ENCODE assay signal across 1 cellular context in the genomic region with DNA sequence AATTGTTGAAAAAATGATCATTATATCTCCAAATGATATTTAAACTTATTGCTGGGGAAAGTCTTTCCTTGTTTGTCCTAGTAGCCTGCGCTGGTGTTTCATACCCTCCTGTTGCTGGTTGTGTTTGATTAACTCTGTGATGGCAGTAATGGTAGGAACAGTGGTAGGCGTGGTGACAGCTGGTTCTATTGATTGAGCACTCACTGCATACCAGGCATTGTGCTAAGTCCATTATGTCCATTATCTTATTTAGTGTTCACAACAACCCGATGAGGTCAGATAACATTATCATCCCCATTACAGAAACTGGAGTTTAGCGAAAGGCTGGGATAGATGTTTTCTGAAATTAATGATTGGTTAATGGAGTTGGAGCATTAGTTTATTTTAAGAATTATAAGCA.
A peak's percentile ranks its signal among the peaks of the same experiment; 100 is the strongest.
TF ChIP-seq lines count a peak whose summit lies in the region.

No MANE protein-coding gene starts in this region.

TF ChIP-seq in HepG2, 621 proteins besides CTCF, POLR2A, EP300 and RAD21 (continued from another document):
- TF ChIP-seq, protein P1, sequence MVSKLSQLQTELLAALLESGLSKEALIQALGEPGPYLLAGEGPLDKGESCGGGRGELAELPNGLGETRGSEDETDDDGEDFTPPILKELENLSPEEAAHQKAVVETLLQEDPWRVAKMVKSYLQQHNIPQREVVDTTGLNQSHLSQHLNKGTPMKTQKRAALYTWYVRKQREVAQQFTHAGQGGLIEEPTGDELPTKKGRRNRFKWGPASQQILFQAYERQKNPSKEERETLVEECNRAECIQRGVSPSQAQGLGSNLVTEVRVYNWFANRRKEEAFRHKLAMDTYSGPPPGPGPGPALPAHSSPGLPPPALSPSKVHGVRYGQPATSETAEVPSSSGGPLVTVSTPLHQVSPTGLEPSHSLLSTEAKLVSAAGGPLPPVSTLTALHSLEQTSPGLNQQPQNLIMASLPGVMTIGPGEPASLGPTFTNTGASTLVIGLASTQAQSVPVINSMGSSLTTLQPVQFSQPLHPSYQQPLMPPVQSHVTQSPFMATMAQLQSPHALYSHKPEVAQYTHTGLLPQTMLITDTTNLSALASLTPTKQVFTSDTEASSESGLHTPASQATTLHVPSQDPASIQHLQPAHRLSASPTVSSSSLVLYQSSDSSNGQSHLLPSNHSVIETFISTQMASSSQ (IDR thresholded peaks at IDR 0.05; ENCODE audit: low read depth): no peak
- TF ChIP-seq, protein P1 (CRISPR knock-in tag; IDR thresholded peaks at IDR 0.05; ENCODE audit: borderline replicate concordance): no peak
- TF ChIP-seq SOX13 (IDR thresholded peaks at IDR 0.05) (no peak), SOX13 (CRISPR knock-in tag; conservative IDR thresholded peaks at IDR 0.05 in 1 of 2, IDR thresholded peaks at IDR 0.05 in 1 of 2) (peak in 1 of 2 experiments; percentile 36; a peak in 1 of 4 replicates), TEAD3 (CRISPR knock-in tag; optimal IDR thresholded peaks at IDR 0.05; ENCODE audit: borderline replicate concordance) (peak; percentile 39), SIN3A (IDR thresholded peaks at IDR 0.05; ENCODE audit: borderline replicate concordance, low read depth, low read length) (no peak), MATR3 (CRISPR knock-in tag; IDR thresholded peaks at IDR 0.05) (no peak), ZNF256 (CRISPR knock-in tag; conservative IDR thresholded peaks at IDR 0.05) (no peak), ZNF614 (CRISPR knock-in tag; IDR thresholded peaks at IDR 0.05; ENCODE audit: borderline replicate concordance) (no peak), SP5 (CRISPR knock-in tag; IDR thresholded peaks at IDR 0.05; ENCODE audit: borderline replicate concordance, low read depth) (no peak), ZNF350 (CRISPR knock-in tag; IDR thresholded peaks at IDR 0.05; ENCODE audit: borderline replicate concordance, low read depth) (no peak), ZFX (CRISPR knock-in tag; IDR thresholded peaks at IDR 0.05; ENCODE audit: low read depth) (no peak), ONECUT2 (CRISPR knock-in tag; IDR thresholded peaks at IDR 0.05) (no peak), ZNF12 (CRISPR knock-in tag; IDR thresholded peaks at IDR 0.05) (no peak), SP4 (CRISPR knock-in tag; IDR thresholded peaks at IDR 0.05) (no peak), ZNF652 (CRISPR knock-in tag; IDR thresholded peaks at IDR 0.05; ENCODE audit: borderline replicate concordance, low read depth) (peak; percentile 20; the same call in 1 of the 2 replicates), ZKSCAN8 (CRISPR knock-in tag; IDR thresholded peaks at IDR 0.05; ENCODE audit: borderline replicate concordance) (0 out of 2 replicates have a peak, but pooled peaks have one; percentile 24), ZNF317 (CRISPR knock-in tag; IDR thresholded peaks at IDR 0.05) (no peak), ZNF431 (CRISPR knock-in tag; IDR thresholded peaks at IDR 0.05; ENCODE audit: borderline replicate concordance, low read depth) (no peak), RBM39 (IDR thresholded peaks at IDR 0.05; ENCODE audit: low read depth, low read length, poor library complexity, severe bottlenecking) (no peak), SMAD3 (CRISPR knock-in tag; IDR thresholded peaks at IDR 0.05) (no peak)
- TF ChIP-seq, protein P2, sequence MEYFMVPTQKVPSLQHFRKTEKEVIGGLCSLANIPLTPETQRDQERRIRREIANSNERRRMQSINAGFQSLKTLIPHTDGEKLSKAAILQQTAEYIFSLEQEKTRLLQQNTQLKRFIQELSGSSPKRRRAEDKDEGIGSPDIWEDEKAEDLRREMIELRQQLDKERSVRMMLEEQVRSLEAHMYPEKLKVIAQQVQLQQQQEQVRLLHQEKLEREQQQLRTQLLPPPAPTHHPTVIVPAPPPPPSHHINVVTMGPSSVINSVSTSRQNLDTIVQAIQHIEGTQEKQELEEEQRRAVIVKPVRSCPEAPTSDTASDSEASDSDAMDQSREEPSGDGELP (IDR thresholded peaks at IDR 0.05; ENCODE audit: borderline replicate concordance, low read depth): 0 out of 2 replicates have a peak, but pooled peaks have one; percentile 11
